8 cellular contexts compared by ENCODE assay signal in genomic region chr11:34926101-34926830, GRCh38. TPM values are rescaled to one million over a fixed set of nuclear protein-coding genes. Genes with fewer than 3 reads are reported as not detected.
A peak's percentile ranks its signal among the peaks of the same experiment; 100 is the strongest.
DNase-seq lines count a peak whose midpoint lies in the region; ATAC-seq and TF ChIP-seq lines count a peak whose summit lies in the region.

No MANE protein-coding gene starts in this region.

- intact Hi-C loops in esophagus squamous epithelium (cut with DNase I), result no loop called here

- WGBS in esophagus squamous epithelium, 2 donors, result 0 to 4% methylated on average over 2 of the region's 2 CpGs

- H3K27me3 ChIP-seq in MM.1S (replicated peaks; ENCODE audit: insufficient read depth, low read length), result no peaks in the 10 kb centered on the region
- no peaks in the 10 kb centered on the region for H3K27me3 ChIP-seq in esophagus squamous epithelium

- H3K36me3 ChIP-seq in MM.1S (replicated peaks; ENCODE audit: insufficient read depth, low read length) (no peaks in the 10 kb centered on the region), esophagus squamous epithelium (no peaks in the 10 kb centered on the region)

- 0 out of 2 replicates have a peak, but pooled peaks cover 3% of the 10 kb centered on the region for H4K20me1 ChIP-seq in MM.1S (ENCODE audit: insufficient read depth, low read length)

- TF ChIP-seq POLR2A in esophagus squamous epithelium (IDR thresholded peaks at IDR 0.05), result no peak

- H3K27ac ChIP-seq in MM.1S (ENCODE audit: low read length), result no peak overlapping the region
- H3K27ac ChIP-seq in esophagus squamous epithelium, result no peak overlapping the region

- H2AFZ ChIP-seq in MM.1S (ENCODE audit: low read length), result no peak overlapping the region

- no peaks in the 10 kb centered on the region for H3K9me2 ChIP-seq in MM.1S (replicated peaks; ENCODE audit: insufficient read depth, low read length)

- H3K79me2 ChIP-seq in MM.1S (ENCODE audit: low read length), result peaks cover 90% of the 10 kb centered on the region

- ATAC-seq in omental fat pad (ENCODE audit: low FRiP score) (peak; percentile 64), HG03469 (IDR thresholded peaks at IDR 0.05; ENCODE audit: unreplicated experiment) (no peak), HG03139 (IDR thresholded peaks at IDR 0.05; ENCODE audit: unreplicated experiment) (no peak)

- no peaks in the 10 kb centered on the region for H3F3A ChIP-seq in MM.1S (ENCODE audit: insufficient read depth, low read length)

- H3K4me1 ChIP-seq in MM.1S (ENCODE audit: low read length) (0 out of 2 replicates have a peak, but pooled peaks cover 3% of the 10 kb centered on the region), esophagus squamous epithelium (peaks cover 0 to 37% (median 18%) of the 10 kb centered on the region in 3 donors)

- peak; percentile 77 for TF ChIP-seq CTCF in MM.1S (IDR thresholded peaks at IDR 0.05; ENCODE audit: low read length)
- TF ChIP-seq CTCF in esophagus squamous epithelium (IDR thresholded peaks at IDR 0.05), result peak; percentile 62 to 83 (median 69)
- no peak for TF ChIP-seq CTCF in omental fat pad (IDR thresholded peaks at IDR 0.05)

- no peak overlapping the region for H3K4me2 ChIP-seq in MM.1S (ENCODE audit: low read depth, low read length)

- H3K9me3 ChIP-seq in MM.1S (replicated peaks; ENCODE audit: insufficient read depth, low read length), result no peaks in the 10 kb centered on the region
- no peaks in the 10 kb centered on the region for H3K9me3 ChIP-seq in esophagus squamous epithelium

- H3K4me3 ChIP-seq in MM.1S (ENCODE audit: low read length), result no peak overlapping the region
- H3K4me3 ChIP-seq in esophagus squamous epithelium, result no peak overlapping the region

- H3K9ac ChIP-seq in MM.1S (ENCODE audit: low read length), result no peak overlapping the region

- peak; percentile 13 for DNase-seq in activated T-cell treated with anti-CD3 and anti-CD28 coated beads for 24 hours (ENCODE audit: low read depth)
- no peak for DNase-seq in activated T-cell treated with anti-CD3 and anti-CD28 coated beads, Interleukin-2, amount 50 U/mL, for 1 hour
- DNase-seq in MM.1S, result peak; percentile 47
- peak; percentile 16 for DNase-seq in SKM-1 (lab: John Stamatoyannopoulos, UW; ENCODE audit: unreplicated experiment)
- DNase-seq in esophagus squamous epithelium (lab: John Stamatoyannopoulos, UW), result no peak
- DNase-seq in omental fat pad (ENCODE audit: low spot score), result no peak

RNA-seq across cellular contexts. Expression of gene PDHX, which starts 9.8 kb away (rescaled TPM):
- total RNA-seq in esophagus squamous epithelium (10 to 100 TPM; 14.1 to 29.9 (median 25.7) TPM), omental fat pad (10 to 100 TPM; 20.0 to 56.0 (median 45.3) TPM)

RNA-seq across cellular contexts. Expression of gene APIP, which starts 10.1 kb away (rescaled TPM):
- 10 to 100 TPM; 11.5 to 21.9 (median 17.2) TPM for total RNA-seq in esophagus squamous epithelium
- total RNA-seq in omental fat pad, result 10 to 100 TPM; 23.0 to 56.2 (median 28.3) TPM

Comparison
In these comparisons a context has a peak if more than half of its experiments do, and no peak if none do; other contexts are left out.
1. DNase-seq: peak in activated T-cell treated with anti-CD3 and anti-CD28 coated beads for 24 hours (single experiment), MM.1S (single experiment) and SKM-1 (single experiment); none in activated T-cell treated with anti-CD3 and anti-CD28 coated beads, Interleukin-2, amount 50 U/mL, for 1 hour (single experiment), esophagus squamous epithelium (single experiment) and omental fat pad (single experiment).
2. CTCF ChIP-seq: peak in MM.1S (single experiment) and esophagus squamous epithelium (6 of 6); none in omental fat pad (0 of 3).